Comparison of ENCODE assay signal across 1 cellular context in the genomic region with DNA sequence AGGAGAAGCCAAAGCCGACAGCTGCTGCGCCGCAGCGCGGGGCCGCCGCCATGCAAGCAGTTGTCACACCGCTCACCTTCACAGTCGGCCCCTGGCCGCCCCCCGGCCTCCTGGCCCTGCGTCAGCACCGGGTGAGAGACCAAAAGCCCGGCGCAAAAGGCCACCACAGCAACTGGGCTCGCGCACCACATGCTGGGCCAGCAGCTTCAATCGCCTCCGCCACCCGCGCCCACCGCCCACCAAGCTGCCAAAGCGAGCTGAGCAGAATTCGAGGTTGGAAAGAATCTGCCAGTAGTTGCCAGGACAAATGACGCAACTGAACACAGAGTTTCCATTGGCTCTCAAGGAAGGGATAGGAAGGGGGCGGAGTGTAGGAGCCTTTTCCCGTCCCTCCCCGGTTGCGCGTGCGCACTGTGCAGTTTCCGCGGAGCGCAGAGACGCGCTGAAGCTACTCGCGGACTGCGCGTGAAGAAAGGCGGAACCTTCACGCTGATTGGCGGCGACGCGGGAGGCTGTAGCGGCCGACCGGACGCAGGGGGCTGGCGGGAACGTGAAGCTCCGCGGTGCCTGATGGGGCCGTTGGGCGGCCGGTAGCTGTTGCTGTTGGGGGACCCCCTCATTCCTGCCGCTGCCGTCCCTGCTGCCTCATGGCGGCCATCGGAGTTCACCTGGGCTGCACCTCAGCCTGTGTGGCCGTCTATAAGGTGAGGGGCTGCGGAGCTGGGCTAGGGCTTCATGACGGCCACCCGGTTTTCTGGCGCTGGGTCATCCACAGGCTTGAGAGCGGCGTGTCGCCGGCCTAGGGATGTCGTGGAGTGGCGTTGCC.
TF ChIP-seq lines count a peak whose summit lies in the region.

A gene (minus strand): TSS at position 282 of the 826 bp plus-strand sequence. CDS start 91 bp downstream, at position 191.
A gene with protein sequence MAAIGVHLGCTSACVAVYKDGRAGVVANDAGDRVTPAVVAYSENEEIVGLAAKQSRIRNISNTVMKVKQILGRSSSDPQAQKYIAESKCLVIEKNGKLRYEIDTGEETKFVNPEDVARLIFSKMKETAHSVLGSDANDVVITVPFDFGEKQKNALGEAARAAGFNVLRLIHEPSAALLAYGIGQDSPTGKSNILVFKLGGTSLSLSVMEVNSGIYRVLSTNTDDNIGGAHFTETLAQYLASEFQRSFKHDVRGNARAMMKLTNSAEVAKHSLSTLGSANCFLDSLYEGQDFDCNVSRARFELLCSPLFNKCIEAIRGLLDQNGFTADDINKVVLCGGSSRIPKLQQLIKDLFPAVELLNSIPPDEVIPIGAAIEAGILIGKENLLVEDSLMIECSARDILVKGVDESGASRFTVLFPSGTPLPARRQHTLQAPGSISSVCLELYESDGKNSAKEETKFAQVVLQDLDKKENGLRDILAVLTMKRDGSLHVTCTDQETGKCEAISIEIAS (plus strand): TSS at position 551 of the 826 bp plus-strand sequence. CDS start 97 bp downstream, at position 648.
A gene with protein sequence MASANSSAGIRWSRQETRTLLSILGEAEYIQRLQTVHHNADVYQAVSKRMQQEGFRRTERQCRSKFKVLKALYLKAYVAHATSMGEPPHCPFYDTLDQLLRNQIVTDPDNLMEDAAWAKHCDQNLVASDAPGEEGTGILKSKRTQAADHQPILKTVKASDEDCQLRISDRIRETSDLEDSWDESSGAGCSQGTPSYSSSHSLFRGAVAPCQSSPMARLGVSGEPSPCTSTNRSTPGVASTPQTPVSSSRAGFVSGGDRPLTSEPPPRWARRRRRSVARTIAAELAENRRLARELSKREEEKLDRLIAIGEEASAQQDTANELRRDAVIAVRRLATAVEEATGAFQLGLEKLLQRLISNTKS (plus strand): TSS at position 551 of the 826 bp plus-strand sequence. CDS start 3,979 bp downstream, outside the sequence.

TF ChIP-seq in HepG2, 621 proteins besides CTCF, POLR2A, EP300 and RAD21 (continued from another document and continues in another):
- TF ChIP-seq, protein P1, sequence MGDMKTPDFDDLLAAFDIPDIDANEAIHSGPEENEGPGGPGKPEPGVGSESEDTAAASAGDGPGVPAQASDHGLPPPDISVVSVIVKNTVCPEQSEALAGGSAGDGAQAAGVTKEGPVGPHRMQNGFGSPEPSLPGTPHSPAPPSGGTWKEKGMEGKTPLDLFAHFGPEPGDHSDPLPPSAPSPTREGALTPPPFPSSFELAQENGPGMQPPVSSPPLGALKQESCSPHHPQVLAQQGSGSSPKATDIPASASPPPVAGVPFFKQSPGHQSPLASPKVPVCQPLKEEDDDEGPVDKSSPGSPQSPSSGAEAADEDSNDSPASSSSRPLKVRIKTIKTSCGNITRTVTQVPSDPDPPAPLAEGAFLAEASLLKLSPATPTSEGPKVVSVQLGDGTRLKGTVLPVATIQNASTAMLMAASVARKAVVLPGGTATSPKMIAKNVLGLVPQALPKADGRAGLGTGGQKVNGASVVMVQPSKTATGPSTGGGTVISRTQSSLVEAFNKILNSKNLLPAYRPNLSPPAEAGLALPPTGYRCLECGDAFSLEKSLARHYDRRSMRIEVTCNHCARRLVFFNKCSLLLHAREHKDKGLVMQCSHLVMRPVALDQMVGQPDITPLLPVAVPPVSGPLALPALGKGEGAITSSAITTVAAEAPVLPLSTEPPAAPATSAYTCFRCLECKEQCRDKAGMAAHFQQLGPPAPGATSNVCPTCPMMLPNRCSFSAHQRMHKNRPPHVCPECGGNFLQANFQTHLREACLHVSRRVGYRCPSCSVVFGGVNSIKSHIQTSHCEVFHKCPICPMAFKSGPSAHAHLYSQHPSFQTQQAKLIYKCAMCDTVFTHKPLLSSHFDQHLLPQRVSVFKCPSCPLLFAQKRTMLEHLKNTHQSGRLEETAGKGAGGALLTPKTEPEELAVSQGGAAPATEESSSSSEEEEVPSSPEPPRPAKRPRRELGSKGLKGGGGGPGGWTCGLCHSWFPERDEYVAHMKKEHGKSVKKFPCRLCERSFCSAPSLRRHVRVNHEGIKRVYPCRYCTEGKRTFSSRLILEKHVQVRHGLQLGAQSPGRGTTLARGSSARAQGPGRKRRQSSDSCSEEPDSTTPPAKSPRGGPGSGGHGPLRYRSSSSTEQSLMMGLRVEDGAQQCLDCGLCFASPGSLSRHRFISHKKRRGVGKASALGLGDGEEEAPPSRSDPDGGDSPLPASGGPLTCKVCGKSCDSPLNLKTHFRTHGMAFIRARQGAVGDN (CRISPR knock-in tag; IDR thresholded peaks at IDR 0.05): peak; percentile 88
- TF ChIP-seq, protein P2, sequence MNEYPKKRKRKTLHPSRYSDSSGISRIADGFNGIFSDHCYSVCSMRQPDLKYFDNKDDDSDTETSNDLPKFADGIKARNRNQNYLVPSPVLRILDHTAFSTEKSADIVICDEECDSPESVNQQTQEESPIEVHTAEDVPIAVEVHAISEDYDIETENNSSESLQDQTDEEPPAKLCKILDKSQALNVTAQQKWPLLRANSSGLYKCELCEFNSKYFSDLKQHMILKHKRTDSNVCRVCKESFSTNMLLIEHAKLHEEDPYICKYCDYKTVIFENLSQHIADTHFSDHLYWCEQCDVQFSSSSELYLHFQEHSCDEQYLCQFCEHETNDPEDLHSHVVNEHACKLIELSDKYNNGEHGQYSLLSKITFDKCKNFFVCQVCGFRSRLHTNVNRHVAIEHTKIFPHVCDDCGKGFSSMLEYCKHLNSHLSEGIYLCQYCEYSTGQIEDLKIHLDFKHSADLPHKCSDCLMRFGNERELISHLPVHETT (CRISPR knock-in tag; conservative IDR thresholded peaks at IDR 0.05): no peak
- TF ChIP-seq ELF4 (CRISPR knock-in tag; IDR thresholded peaks at IDR 0.05; ENCODE audit: borderline replicate concordance) (no peak), ATF7 (IDR thresholded peaks at IDR 0.05) (peak; percentile 81), ATF7 (CRISPR knock-in tag; IDR thresholded peaks at IDR 0.05) (no peak), ZNF772 (CRISPR knock-in tag; IDR thresholded peaks at IDR 0.05) (peak; percentile 72), SPEN (CRISPR knock-in tag; IDR thresholded peaks at IDR 0.05; ENCODE audit: low read depth) (peak; percentile 69; the same call in 1 of the 2 replicates), ETV5 (CRISPR knock-in tag; IDR thresholded peaks at IDR 0.05; ENCODE audit: borderline replicate concordance) (peak; percentile 62; the same call in 1 of the 2 replicates), MED1 (CRISPR knock-in tag; IDR thresholded peaks at IDR 0.05) (0 out of 2 replicates have a peak, but pooled peaks have one; percentile 33), RBFOX2 (IDR thresholded peaks at IDR 0.05; ENCODE audit: low read depth, low read length) (peak; percentile 90), MTF2 (CRISPR knock-in tag; IDR thresholded peaks at IDR 0.05; ENCODE audit: borderline replicate concordance) (no peak), ZNF317 (CRISPR knock-in tag; IDR thresholded peaks at IDR 0.05) (no peak; the same call in 1 of the 2 replicates), NFE2 (CRISPR knock-in tag; IDR thresholded peaks at IDR 0.05) (no peak)
- TF ChIP-seq, protein P3, sequence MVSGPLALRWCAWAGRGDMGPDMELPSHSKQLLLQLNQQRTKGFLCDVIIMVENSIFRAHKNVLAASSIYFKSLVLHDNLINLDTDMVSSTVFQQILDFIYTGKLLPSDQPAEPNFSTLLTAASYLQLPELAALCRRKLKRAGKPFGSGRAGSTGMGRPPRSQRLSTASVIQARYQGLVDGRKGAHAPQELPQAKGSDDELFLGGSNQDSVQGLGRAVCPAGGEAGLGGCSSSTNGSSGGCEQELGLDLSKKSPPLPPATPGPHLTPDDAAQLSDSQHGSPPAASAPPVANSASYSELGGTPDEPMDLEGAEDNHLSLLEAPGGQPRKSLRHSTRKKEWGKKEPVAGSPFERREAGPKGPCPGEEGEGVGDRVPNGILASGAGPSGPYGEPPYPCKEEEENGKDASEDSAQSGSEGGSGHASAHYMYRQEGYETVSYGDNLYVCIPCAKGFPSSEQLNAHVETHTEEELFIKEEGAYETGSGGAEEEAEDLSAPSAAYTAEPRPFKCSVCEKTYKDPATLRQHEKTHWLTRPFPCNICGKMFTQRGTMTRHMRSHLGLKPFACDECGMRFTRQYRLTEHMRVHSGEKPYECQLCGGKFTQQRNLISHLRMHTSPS (CRISPR knock-in tag; IDR thresholded peaks at IDR 0.05; ENCODE audit: low read depth): no peak
- TF ChIP-seq, protein P4, sequence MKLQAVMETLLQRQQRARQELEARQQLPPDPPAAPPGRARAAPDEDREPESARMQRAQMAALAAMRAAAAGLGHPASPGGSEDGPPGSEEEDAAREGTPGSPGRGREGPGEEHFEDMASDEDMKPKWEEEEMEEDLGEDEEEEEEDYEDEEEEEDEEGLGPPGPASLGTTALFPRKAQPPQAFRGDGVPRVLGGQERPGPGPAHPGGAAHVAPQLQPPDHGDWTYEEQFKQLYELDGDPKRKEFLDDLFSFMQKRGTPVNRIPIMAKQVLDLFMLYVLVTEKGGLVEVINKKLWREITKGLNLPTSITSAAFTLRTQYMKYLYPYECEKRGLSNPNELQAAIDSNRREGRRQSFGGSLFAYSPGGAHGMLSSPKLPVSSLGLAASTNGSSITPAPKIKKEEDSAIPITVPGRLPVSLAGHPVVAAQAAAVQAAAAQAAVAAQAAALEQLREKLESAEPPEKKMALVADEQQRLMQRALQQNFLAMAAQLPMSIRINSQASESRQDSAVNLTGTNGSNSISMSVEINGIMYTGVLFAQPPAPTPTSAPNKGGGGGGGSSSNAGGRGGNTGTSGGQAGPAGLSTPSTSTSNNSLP (IDR thresholded peaks at IDR 0.05; ENCODE audit: low read depth, low read length): peak; percentile 8; the same call in 1 of the 2 replicates
- TF ChIP-seq, protein P5, sequence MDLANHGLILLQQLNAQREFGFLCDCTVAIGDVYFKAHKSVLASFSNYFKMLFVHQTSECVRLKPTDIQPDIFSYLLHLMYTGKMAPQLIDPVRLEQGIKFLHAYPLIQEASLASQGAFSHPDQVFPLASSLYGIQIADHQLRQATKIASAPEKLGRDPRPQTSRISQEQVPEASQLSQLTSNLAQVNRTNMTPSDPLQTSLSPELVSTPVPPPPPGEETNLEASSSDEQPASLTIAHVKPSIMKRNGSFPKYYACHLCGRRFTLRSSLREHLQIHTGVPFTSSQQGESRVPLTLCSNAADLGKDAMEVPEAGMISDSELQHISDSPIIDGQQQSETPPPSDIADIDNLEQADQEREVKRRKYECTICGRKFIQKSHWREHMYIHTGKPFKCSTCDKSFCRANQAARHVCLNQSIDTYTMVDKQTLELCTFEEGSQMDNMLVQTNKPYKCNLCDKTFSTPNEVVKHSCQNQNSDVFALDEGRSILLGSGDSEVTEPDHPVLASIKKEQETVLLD (CRISPR knock-in tag; IDR thresholded peaks at IDR 0.05; ENCODE audit: low read depth): peak; percentile 52; the same call in 1 of the 2 replicates
- TF ChIP-seq, protein P6, sequence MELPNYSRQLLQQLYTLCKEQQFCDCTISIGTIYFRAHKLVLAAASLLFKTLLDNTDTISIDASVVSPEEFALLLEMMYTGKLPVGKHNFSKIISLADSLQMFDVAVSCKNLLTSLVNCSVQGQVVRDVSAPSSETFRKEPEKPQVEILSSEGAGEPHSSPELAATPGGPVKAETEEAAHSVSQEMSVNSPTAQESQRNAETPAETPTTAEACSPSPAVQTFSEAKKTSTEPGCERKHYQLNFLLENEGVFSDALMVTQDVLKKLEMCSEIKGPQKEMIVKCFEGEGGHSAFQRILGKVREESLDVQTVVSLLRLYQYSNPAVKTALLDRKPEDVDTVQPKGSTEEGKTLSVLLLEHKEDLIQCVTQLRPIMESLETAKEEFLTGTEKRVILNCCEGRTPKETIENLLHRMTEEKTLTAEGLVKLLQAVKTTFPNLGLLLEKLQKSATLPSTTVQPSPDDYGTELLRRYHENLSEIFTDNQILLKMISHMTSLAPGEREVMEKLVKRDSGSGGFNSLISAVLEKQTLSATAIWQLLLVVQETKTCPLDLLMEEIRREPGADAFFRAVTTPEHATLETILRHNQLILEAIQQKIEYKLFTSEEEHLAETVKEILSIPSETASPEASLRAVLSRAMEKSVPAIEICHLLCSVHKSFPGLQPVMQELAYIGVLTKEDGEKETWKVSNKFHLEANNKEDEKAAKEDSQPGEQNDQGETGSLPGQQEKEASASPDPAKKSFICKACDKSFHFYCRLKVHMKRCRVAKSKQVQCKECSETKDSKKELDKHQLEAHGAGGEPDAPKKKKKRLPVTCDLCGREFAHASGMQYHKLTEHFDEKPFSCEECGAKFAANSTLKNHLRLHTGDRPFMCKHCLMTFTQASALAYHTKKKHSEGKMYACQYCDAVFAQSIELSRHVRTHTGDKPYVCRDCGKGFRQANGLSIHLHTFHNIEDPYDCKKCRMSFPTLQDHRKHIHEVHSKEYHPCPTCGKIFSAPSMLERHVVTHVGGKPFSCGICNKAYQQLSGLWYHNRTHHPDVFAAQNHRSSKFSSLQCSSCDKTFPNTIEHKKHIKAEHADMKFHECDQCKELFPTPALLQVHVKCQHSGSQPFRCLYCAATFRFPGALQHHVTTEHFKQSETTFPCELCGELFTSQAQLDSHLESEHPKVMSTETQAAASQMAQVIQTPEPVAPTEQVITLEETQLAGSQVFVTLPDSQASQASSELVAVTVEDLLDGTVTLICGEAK (IDR thresholded peaks at IDR 0.05): no peak
- TF ChIP-seq, protein P6 (CRISPR knock-in tag; IDR thresholded peaks at IDR 0.05): peak; percentile 15; the same call in 1 of the 2 replicates
- TF ChIP-seq, protein P7, sequence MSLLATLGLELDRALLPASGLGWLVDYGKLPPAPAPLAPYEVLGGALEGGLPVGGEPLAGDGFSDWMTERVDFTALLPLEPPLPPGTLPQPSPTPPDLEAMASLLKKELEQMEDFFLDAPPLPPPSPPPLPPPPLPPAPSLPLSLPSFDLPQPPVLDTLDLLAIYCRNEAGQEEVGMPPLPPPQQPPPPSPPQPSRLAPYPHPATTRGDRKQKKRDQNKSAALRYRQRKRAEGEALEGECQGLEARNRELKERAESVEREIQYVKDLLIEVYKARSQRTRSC (CRISPR knock-in tag; IDR thresholded peaks at IDR 0.05; ENCODE audit: low read depth): no peak
